In the genomic region with DNA sequence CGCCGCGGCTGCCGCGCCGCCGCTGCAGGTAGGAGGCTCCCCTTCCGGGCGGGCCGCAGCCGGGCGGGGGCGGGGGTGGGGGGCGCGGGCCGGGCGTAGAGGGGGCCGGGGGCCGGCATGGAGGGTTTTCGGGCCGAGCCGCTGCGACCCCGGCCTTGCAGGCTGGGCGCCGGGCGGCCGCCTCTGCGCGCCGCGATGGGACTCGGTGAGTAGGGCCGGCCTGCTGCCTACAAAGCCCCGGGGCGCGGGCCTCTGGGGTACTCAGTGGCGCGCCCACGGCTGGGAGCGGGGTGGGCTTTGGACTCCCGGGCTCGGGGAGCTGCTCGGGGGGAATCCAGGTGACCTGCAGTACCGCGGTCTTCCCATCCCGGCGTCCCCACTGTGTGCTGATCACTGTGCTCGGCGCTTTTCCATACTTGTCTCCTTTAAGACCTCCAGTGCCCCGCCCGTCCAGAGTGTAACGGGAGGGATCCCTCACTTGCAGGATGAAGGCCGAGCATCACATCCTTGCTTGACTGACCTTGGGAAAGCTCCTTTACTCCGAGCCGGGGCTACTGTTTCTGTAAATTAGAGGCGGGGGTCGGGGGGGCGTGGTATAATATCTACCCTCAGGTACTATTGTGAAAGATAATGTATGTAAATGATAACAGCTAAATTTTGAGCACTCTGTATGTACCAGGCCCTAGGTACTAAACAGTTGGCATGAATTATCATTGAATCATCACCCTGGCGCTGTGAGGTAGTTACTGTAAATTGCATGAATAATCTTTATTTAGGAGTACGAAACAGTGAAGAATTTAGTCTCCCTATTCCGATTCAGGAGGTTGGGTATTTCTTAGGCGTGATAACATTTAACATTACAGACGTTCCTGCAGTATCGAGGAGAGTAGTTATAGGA, we compare ENCODE assay signal across 8 cellular contexts. TPM values are rescaled to one million over a fixed set of nuclear protein-coding genes. Genes with fewer than 3 reads are reported as not detected.
DNase-seq lines count a peak whose midpoint lies in the region; ATAC-seq and TF ChIP-seq lines count a peak whose summit lies in the region.

No MANE protein-coding gene starts in this region.

- H3K9me3 ChIP-seq in upper lobe of right lung, result no peaks in the 10 kb centered on the region

- peak overlapping the region; percentile 78 for H3K4me3 Mint-ChIP-seq in activated naive CD4-positive, alpha-beta T cell treated with anti-CD3 and anti-CD28 coated beads, Interleukin-2, amount 10 ng/mL, durations not matched to agents 7 days and 5 days
- peak overlapping the region; percentile 80 to 84 for H3K4me3 Mint-ChIP-seq in activated T-cell treated with anti-CD3 and anti-CD28 coated beads, Interleukin-2, amount 50 U/mL, for 72 hours
- peak overlapping the region; percentile 65 for H3K4me3 Mint-ChIP-seq in natural killer cell treated with Interleukin-12 subunit alpha and Interleukin-12 subunit beta and Interleukin-15 and Interleukin-18, amount 100 ng/mL, for 72 hours

- peaks cover 25% of the 10 kb centered on the region for H3K27me3 Mint-ChIP-seq in activated naive CD4-positive, alpha-beta T cell treated with anti-CD3 and anti-CD28 coated beads, Interleukin-2, amount 10 ng/mL, durations not matched to agents 7 days and 5 days
- no peaks in the 10 kb centered on the region for H3K27me3 Mint-ChIP-seq in activated T-cell treated with anti-CD3 and anti-CD28 coated beads, Interleukin-2, amount 50 U/mL, for 72 hours (ENCODE audit: low read depth)
- H3K27me3 Mint-ChIP-seq in natural killer cell treated with Interleukin-12 subunit alpha and Interleukin-12 subunit beta and Interleukin-15 and Interleukin-18, amount 100 ng/mL, for 72 hours, result peaks cover 0 to 4% of the 10 kb centered on the region in 2 donors

- peaks cover 33% of the 10 kb centered on the region for H3K4me1 Mint-ChIP-seq in activated naive CD4-positive, alpha-beta T cell treated with anti-CD3 and anti-CD28 coated beads, Interleukin-2, amount 10 ng/mL, durations not matched to agents 7 days and 5 days
- H3K4me1 Mint-ChIP-seq in activated T-cell treated with anti-CD3 and anti-CD28 coated beads, Interleukin-2, amount 50 U/mL, for 72 hours (ENCODE audit: low read depth), result peaks cover 42% of the 10 kb centered on the region
- H3K4me1 Mint-ChIP-seq in natural killer cell treated with Interleukin-12 subunit alpha and Interleukin-12 subunit beta and Interleukin-15 and Interleukin-18, amount 100 ng/mL, for 72 hours (ENCODE audit: low read depth in 2 of 2), result peaks cover 26 to 27% of the 10 kb centered on the region in 2 donors

- peaks cover 2% of the 10 kb centered on the region for H3K36me3 Mint-ChIP-seq in activated naive CD4-positive, alpha-beta T cell treated with anti-CD3 and anti-CD28 coated beads, Interleukin-2, amount 10 ng/mL, durations not matched to agents 7 days and 5 days
- H3K36me3 Mint-ChIP-seq in activated T-cell treated with anti-CD3 and anti-CD28 coated beads, Interleukin-2, amount 50 U/mL, for 72 hours (ENCODE audit: insufficient read depth in 2 of 2), result peaks cover 1 to 2% of the 10 kb centered on the region in 2 donors
- no peaks in the 10 kb centered on the region for H3K36me3 Mint-ChIP-seq in natural killer cell treated with Interleukin-12 subunit alpha and Interleukin-12 subunit beta and Interleukin-15 and Interleukin-18, amount 100 ng/mL, for 72 hours

- H3K27ac ChIP-seq in upper lobe of right lung, result peak overlapping the region; percentile 85

- peak; percentile 52 for ATAC-seq in HG02973 (IDR thresholded peaks at IDR 0.05; ENCODE audit: unreplicated experiment)
- peak; percentile 66 to 68 for ATAC-seq in activated T-cell treated with anti-CD3 and anti-CD28 coated beads, Interleukin-2, amount 50 U/mL, for 72 hours (replicated peaks in 1 of 2)
- peak; percentile 69 to 74 for ATAC-seq in natural killer cell treated with Interleukin-12 subunit alpha and Interleukin-12 subunit beta and Interleukin-15 and Interleukin-18, amount 100 ng/mL, for 72 hours
- ATAC-seq in upper lobe of right lung, result peak; percentile 56

- no peaks in the 10 kb centered on the region for H3K9me3 Mint-ChIP-seq in activated naive CD4-positive, alpha-beta T cell treated with anti-CD3 and anti-CD28 coated beads, Interleukin-2, amount 10 ng/mL, durations not matched to agents 7 days and 5 days
- no peaks in the 10 kb centered on the region for H3K9me3 Mint-ChIP-seq in activated T-cell treated with anti-CD3 and anti-CD28 coated beads, Interleukin-2, amount 50 U/mL, for 72 hours
- no peaks in the 10 kb centered on the region for H3K9me3 Mint-ChIP-seq in natural killer cell treated with Interleukin-12 subunit alpha and Interleukin-12 subunit beta and Interleukin-15 and Interleukin-18, amount 100 ng/mL, for 72 hours

- peak; percentile 40 for DNase-seq in activated naive CD4-positive, alpha-beta T cell treated with anti-CD3 and anti-CD28 coated beads, Interleukin-2, amount 10 ng/mL, durations not matched to agents 7 days and 5 days
- DNase-seq in activated naive CD4-positive, alpha-beta T cell treated with anti-CD3 and anti-CD28 coated beads, Interleukin-2, amount 50 U/mL, for 16 hours, result no peak
- DNase-seq in NCI-H345 treated with DMSO at 0.1 percent for 48 hours (lab: John Stamatoyannopoulos, UW; ENCODE audit: unreplicated experiment) (peak; percentile 51), fibroblast of the conjunctiva (ENCODE audit: low read depth) (peak; percentile 42), upper lobe of right lung (peak; percentile 73)
- no peak for DNase-seq in activated T-cell treated with anti-CD3 and anti-CD28 coated beads, Interleukin-2, amount 50 U/mL, for 72 hours
- no peak for DNase-seq in natural killer cell treated with Interleukin-12 subunit alpha and Interleukin-12 subunit beta and Interleukin-15 and Interleukin-18, amount 100 ng/mL, for 72 hours (ENCODE audit: low spot score)

- peak overlapping the region; percentile 75 for H3K4me3 ChIP-seq in upper lobe of right lung

- no peaks in the 10 kb centered on the region for H3K36me3 ChIP-seq in upper lobe of right lung

- CTCF ChIA-PET in activated naive CD4-positive, alpha-beta T cell treated with anti-CD3 and anti-CD28 coated beads, Interleukin-2, amount 10 ng/mL, durations not matched to agents 7 days and 5 days (lab: Charles Lee), result interaction anchor here (0.9 to 1.8 kb wide), 3 partner anchors 9 to 10 kb away, joined by 3 to 7 read pairs (median 5); no protein-coding TSS in a partner anchor

- TF ChIP-seq CTCF in upper lobe of right lung (IDR thresholded peaks at IDR 0.05), result no peak

- H3K4me1 ChIP-seq in upper lobe of right lung, result peaks cover 14% of the 10 kb centered on the region

- H3K27ac Mint-ChIP-seq in activated naive CD4-positive, alpha-beta T cell treated with anti-CD3 and anti-CD28 coated beads, Interleukin-2, amount 10 ng/mL, durations not matched to agents 7 days and 5 days, result peak overlapping the region; percentile 17
- peak overlapping the region; percentile 61 for H3K27ac Mint-ChIP-seq in activated T-cell treated with anti-CD3 and anti-CD28 coated beads, Interleukin-2, amount 50 U/mL, for 72 hours
- H3K27ac Mint-ChIP-seq in natural killer cell treated with Interleukin-12 subunit alpha and Interleukin-12 subunit beta and Interleukin-15 and Interleukin-18, amount 100 ng/mL, for 72 hours, result peak overlapping the region in 1 of 2 donors; percentile 26

- intact Hi-C loops in upper lobe of right lung (cut with DNase I), result no loop called here

- H3K27me3 ChIP-seq in upper lobe of right lung, result no peaks in the 10 kb centered on the region

RNA-seq across cellular contexts. Expression of gene MSANTD3, which starts 0.7 kb away (rescaled TPM):
- 10 to 100 TPM; 15.1 to 15.9 TPM for total RNA-seq in activated T-cell treated with anti-CD3 and anti-CD28 coated beads, Interleukin-2, amount 50 U/mL, for 72 hours
- 10 to 100 TPM in 1 of 2 donors, 1 to 10 TPM in 1; 9.2 to 17.5 TPM for total RNA-seq in natural killer cell treated with Interleukin-12 subunit alpha and Interleukin-12 subunit beta and Interleukin-15 and Interleukin-18, amount 100 ng/mL, for 72 hours
- 18.1 TPM for total RNA-seq in upper lobe of right lung

RNA-seq across cellular contexts. Expression of gene TMEFF1, which starts 45.3 kb away (rescaled TPM):
- total RNA-seq in activated T-cell treated with anti-CD3 and anti-CD28 coated beads, Interleukin-2, amount 50 U/mL, for 72 hours, result under 1 TPM; 0.19 to 0.50 TPM
- total RNA-seq in natural killer cell treated with Interleukin-12 subunit alpha and Interleukin-12 subunit beta and Interleukin-15 and Interleukin-18, amount 100 ng/mL, for 72 hours, result under 1 TPM in 1 of 2 donors, not detected in 1; 0.33 TPM
- total RNA-seq in upper lobe of right lung, result 0.64 TPM

Comparison
In these comparisons a context has a peak if more than half of its experiments do, and no peak if none do; other contexts are left out.
1. DNase-seq: peak in activated naive CD4-positive, alpha-beta T cell treated with anti-CD3 and anti-CD28 coated beads, Interleukin-2, amount 10 ng/mL, durations not matched to agents 7 days and 5 days (single experiment), NCI-H345 treated with DMSO at 0.1 percent for 48 hours (single experiment), fibroblast of the conjunctiva (single experiment) and upper lobe of right lung (single experiment); none in activated naive CD4-positive, alpha-beta T cell treated with anti-CD3 and anti-CD28 coated beads, Interleukin-2, amount 50 U/mL, for 16 hours (single experiment), activated T-cell treated with anti-CD3 and anti-CD28 coated beads, Interleukin-2, amount 50 U/mL, for 72 hours (0 of 2) and natural killer cell treated with Interleukin-12 subunit alpha and Interleukin-12 subunit beta and Interleukin-15 and Interleukin-18, amount 100 ng/mL, for 72 hours (single experiment).
2. Peak in every context shown above with its lines, with median percentiles within 50 percentile points of each other: H3K4me3 Mint-ChIP-seq and ATAC-seq.